In the genomic region with DNA sequence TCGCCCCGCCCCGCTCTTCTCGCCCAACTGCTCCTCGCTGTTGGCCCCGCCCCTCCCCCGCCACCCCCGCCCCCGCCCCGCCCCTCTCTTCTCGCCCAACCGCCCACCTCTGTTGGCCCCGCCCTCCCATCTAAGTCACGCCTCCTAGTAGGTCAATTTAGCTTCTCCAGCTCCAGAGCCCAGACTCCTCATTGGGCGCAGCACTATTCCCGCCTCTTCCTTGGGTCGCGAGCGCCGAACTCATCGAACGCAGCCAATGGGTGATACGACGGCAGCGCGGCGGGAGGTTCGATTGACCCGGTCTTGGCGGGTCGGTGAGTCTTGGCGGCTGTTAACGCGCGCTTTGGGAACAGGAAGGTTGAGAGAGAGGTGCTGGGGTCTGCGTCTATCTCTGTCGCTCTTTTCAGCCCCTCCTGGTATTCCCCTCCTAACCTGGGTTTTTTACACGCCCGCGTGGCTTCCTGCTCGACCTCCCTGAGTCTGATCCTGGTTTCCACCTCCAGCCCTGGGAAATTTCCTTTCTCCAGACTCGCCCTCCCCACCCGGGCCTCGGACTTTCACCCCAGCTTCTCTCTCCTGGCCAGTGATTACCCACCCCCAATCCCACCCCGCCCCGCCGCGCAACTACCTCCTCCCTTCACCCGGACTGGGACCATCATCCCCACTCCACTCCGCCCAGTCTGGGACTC, we compare ENCODE assay signal across 1 cellular context.
TF ChIP-seq lines count a peak whose summit lies in the region.

A gene (plus strand): TSS at position 331 of the 689 bp plus-strand sequence. CDS start 643 bp downstream, outside the sequence.

TF ChIP-seq in K562, 482 proteins besides CTCF, POLR2A, EP300 and RAD21 (continued from another document and continues in another):
- TF ChIP-seq, protein P1, sequence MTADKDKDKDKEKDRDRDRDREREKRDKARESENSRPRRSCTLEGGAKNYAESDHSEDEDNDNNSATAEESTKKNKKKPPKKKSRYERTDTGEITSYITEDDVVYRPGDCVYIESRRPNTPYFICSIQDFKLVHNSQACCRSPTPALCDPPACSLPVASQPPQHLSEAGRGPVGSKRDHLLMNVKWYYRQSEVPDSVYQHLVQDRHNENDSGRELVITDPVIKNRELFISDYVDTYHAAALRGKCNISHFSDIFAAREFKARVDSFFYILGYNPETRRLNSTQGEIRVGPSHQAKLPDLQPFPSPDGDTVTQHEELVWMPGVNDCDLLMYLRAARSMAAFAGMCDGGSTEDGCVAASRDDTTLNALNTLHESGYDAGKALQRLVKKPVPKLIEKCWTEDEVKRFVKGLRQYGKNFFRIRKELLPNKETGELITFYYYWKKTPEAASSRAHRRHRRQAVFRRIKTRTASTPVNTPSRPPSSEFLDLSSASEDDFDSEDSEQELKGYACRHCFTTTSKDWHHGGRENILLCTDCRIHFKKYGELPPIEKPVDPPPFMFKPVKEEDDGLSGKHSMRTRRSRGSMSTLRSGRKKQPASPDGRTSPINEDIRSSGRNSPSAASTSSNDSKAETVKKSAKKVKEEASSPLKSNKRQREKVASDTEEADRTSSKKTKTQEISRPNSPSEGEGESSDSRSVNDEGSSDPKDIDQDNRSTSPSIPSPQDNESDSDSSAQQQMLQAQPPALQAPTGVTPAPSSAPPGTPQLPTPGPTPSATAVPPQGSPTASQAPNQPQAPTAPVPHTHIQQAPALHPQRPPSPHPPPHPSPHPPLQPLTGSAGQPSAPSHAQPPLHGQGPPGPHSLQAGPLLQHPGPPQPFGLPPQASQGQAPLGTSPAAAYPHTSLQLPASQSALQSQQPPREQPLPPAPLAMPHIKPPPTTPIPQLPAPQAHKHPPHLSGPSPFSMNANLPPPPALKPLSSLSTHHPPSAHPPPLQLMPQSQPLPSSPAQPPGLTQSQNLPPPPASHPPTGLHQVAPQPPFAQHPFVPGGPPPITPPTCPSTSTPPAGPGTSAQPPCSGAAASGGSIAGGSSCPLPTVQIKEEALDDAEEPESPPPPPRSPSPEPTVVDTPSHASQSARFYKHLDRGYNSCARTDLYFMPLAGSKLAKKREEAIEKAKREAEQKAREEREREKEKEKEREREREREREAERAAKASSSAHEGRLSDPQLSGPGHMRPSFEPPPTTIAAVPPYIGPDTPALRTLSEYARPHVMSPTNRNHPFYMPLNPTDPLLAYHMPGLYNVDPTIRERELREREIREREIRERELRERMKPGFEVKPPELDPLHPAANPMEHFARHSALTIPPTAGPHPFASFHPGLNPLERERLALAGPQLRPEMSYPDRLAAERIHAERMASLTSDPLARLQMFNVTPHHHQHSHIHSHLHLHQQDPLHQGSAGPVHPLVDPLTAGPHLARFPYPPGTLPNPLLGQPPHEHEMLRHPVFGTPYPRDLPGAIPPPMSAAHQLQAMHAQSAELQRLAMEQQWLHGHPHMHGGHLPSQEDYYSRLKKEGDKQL (CRISPR knock-in tag; IDR thresholded peaks at IDR 0.05; ENCODE audit: borderline replicate concordance): no peak
- TF ChIP-seq LCOR (CRISPR knock-in tag; IDR thresholded peaks at IDR 0.05) (peak; percentile 98), BCL6 (CRISPR knock-in tag; IDR thresholded peaks at IDR 0.05) (no peak), HNRNPH1 (optimal IDR thresholded peaks at IDR 0.05; ENCODE audit: low read depth, low read length) (no peak), NR3C1 (CRISPR knock-in tag; IDR thresholded peaks at IDR 0.05) (no peak), TCF3 (CRISPR knock-in tag; IDR thresholded peaks at IDR 0.05) (no peak), RCOR1 (IDR thresholded peaks at IDR 0.05; ENCODE audit: borderline replicate concordance in 1 of 2, low read depth in 2 of 2, low read length in 2 of 2) (peak in 1 of 2 experiments; percentile 61; a peak in 2 of 4 replicates), POLR2B (IDR thresholded peaks at IDR 0.05; ENCODE audit: low read depth, partially characterized antibody) (peak; percentile 84), ZBED1 (IDR thresholded peaks at IDR 0.05) (no peak), GABPA (tag; conservative IDR thresholded peaks at IDR 0.05; ENCODE audit: low read depth) (peak; percentile 90), MAZ (CRISPR knock-in tag; conservative IDR thresholded peaks at IDR 0.05 in 1 of 2, IDR thresholded peaks at IDR 0.05 in 1 of 2) (peak; percentile 11 to 47; a peak in 2 of 4 replicates), STAT5A (IDR thresholded peaks at IDR 0.05; ENCODE audit: borderline replicate concordance, low read length) (no peak), MAFF (IDR thresholded peaks at IDR 0.05; ENCODE audit: low read length) (no peak), XRCC4 (IDR thresholded peaks at IDR 0.05; ENCODE audit: extremely low read depth, insufficient read depth, insufficient read length) (no peak), GTF2A2 (tag; IDR thresholded peaks at IDR 0.05) (no peak), ARID1B (IDR thresholded peaks at IDR 0.05) (no peak), TBP (optimal IDR thresholded peaks at IDR 0.05; ENCODE audit: low read depth, low read length) (peak; percentile 94), ETV6 (IDR thresholded peaks at IDR 0.05; ENCODE audit: borderline replicate concordance in 1 of 2, low read depth in 2 of 2, low read length in 1 of 2) (no peak), ETV6 (CRISPR knock-in tag; IDR thresholded peaks at IDR 0.05; ENCODE audit: borderline replicate concordance) (no peak), NR2F6 (CRISPR knock-in tag; IDR thresholded peaks at IDR 0.05) (no peak), SIN3B (IDR thresholded peaks at IDR 0.05; ENCODE audit: low read depth) (peak; percentile 90), POLR2AphosphoS5 (IDR thresholded peaks at IDR 0.05; ENCODE audit: control insufficient read depth, insufficient read depth, low read depth, low read length) (peak; percentile 94), KLF1 (tag; IDR thresholded peaks at IDR 0.05) (no peak), ZNF263 (CRISPR knock-in tag; IDR thresholded peaks at IDR 0.05; ENCODE audit: borderline replicate concordance) (peak; percentile 37), SMARCA5 (IDR thresholded peaks at IDR 0.05) (no peak), ZC3H4 (CRISPR knock-in tag; IDR thresholded peaks at IDR 0.05; ENCODE audit: borderline replicate concordance) (no peak), ZNF507 (tag; conservative IDR thresholded peaks at IDR 0.05) (no peak), ARNT (IDR thresholded peaks at IDR 0.05) (peak in 1 of 2 experiments; percentile 17; a peak in 1 of 4 replicates), KAT8 (IDR thresholded peaks at IDR 0.05; ENCODE audit: low read depth) (no peak), MCM3 (IDR thresholded peaks at IDR 0.05) (no peak), CAMTA2 (CRISPR knock-in tag; conservative IDR thresholded peaks at IDR 0.05) (no peak), BMI1 (IDR thresholded peaks at IDR 0.05; ENCODE audit: low read length) (no peak), ZNF57 (CRISPR knock-in tag; IDR thresholded peaks at IDR 0.05) (no peak), PTRF (tag; IDR thresholded peaks at IDR 0.05) (no peak), MECOM (CRISPR knock-in tag; IDR thresholded peaks at IDR 0.05) (no peak), CCNT2 (IDR thresholded peaks at IDR 0.05; ENCODE audit: borderline replicate concordance, extremely low read depth, insufficient read length, low read depth, low read length) (peak; percentile 13), EGR1 (conservative IDR thresholded peaks at IDR 0.05) (peak; percentile 81), ZNF224 (CRISPR knock-in tag; IDR thresholded peaks at IDR 0.05) (no peak), TGIF2 (CRISPR knock-in tag; IDR thresholded peaks at IDR 0.05) (no peak), NUFIP1 (IDR thresholded peaks at IDR 0.05; ENCODE audit: partially characterized antibody) (no peak), SRF (CRISPR knock-in tag; IDR thresholded peaks at IDR 0.05) (peak in 1 of 2 experiments; percentile 50; a peak in 1 of 4 replicates), STAG1 (CRISPR knock-in tag; IDR thresholded peaks at IDR 0.05; ENCODE audit: borderline replicate concordance) (no peak)
- TF ChIP-seq, protein P2, sequence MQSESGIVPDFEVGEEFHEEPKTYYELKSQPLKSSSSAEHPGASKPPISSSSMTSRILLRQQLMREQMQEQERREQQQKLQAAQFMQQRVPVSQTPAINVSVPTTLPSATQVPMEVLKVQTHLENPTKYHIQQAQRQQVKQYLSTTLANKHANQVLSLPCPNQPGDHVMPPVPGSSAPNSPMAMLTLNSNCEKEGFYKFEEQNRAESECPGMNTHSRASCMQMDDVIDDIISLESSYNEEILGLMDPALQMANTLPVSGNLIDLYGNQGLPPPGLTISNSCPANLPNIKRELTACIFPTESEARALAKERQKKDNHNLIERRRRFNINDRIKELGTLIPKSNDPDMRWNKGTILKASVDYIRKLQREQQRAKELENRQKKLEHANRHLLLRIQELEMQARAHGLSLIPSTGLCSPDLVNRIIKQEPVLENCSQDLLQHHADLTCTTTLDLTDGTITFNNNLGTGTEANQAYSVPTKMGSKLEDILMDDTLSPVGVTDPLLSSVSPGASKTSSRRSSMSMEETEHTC (IDR thresholded peaks at IDR 0.05): no peak
- TF ChIP-seq, protein P3, sequence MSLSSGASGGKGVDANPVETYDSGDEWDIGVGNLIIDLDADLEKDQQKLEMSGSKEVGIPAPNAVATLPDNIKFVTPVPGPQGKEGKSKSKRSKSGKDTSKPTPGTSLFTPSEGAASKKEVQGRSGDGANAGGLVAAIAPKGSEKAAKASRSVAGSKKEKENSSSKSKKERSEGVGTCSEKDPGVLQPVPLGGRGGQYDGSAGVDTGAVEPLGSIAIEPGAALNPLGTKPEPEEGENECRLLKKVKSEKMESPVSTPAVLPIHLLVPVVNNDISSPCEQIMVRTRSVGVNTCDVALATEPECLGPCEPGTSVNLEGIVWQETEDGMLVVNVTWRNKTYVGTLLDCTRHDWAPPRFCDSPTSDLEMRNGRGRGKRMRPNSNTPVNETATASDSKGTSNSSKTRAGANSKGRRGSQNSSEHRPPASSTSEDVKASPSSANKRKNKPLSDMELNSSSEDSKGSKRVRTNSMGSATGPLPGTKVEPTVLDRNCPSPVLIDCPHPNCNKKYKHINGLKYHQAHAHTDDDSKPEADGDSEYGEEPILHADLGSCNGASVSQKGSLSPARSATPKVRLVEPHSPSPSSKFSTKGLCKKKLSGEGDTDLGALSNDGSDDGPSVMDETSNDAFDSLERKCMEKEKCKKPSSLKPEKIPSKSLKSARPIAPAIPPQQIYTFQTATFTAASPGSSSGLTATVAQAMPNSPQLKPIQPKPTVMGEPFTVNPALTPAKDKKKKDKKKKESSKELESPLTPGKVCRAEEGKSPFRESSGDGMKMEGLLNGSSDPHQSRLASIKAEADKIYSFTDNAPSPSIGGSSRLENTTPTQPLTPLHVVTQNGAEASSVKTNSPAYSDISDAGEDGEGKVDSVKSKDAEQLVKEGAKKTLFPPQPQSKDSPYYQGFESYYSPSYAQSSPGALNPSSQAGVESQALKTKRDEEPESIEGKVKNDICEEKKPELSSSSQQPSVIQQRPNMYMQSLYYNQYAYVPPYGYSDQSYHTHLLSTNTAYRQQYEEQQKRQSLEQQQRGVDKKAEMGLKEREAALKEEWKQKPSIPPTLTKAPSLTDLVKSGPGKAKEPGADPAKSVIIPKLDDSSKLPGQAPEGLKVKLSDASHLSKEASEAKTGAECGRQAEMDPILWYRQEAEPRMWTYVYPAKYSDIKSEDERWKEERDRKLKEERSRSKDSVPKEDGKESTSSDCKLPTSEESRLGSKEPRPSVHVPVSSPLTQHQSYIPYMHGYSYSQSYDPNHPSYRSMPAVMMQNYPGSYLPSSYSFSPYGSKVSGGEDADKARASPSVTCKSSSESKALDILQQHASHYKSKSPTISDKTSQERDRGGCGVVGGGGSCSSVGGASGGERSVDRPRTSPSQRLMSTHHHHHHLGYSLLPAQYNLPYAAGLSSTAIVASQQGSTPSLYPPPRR (CRISPR knock-in tag; IDR thresholded peaks at IDR 0.05; ENCODE audit: borderline replicate concordance): no peak
- TF ChIP-seq, protein P4, sequence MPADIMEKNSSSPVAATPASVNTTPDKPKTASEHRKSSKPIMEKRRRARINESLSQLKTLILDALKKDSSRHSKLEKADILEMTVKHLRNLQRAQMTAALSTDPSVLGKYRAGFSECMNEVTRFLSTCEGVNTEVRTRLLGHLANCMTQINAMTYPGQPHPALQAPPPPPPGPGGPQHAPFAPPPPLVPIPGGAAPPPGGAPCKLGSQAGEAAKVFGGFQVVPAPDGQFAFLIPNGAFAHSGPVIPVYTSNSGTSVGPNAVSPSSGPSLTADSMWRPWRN (IDR thresholded peaks at IDR 0.05; ENCODE audit: low read depth): no peak
- TF ChIP-seq, protein P5, sequence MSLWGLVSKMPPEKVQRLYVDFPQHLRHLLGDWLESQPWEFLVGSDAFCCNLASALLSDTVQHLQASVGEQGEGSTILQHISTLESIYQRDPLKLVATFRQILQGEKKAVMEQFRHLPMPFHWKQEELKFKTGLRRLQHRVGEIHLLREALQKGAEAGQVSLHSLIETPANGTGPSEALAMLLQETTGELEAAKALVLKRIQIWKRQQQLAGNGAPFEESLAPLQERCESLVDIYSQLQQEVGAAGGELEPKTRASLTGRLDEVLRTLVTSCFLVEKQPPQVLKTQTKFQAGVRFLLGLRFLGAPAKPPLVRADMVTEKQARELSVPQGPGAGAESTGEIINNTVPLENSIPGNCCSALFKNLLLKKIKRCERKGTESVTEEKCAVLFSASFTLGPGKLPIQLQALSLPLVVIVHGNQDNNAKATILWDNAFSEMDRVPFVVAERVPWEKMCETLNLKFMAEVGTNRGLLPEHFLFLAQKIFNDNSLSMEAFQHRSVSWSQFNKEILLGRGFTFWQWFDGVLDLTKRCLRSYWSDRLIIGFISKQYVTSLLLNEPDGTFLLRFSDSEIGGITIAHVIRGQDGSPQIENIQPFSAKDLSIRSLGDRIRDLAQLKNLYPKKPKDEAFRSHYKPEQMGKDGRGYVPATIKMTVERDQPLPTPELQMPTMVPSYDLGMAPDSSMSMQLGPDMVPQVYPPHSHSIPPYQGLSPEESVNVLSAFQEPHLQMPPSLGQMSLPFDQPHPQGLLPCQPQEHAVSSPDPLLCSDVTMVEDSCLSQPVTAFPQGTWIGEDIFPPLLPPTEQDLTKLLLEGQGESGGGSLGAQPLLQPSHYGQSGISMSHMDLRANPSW (CRISPR knock-in tag; IDR thresholded peaks at IDR 0.05): no peak
- TF ChIP-seq, protein P6, sequence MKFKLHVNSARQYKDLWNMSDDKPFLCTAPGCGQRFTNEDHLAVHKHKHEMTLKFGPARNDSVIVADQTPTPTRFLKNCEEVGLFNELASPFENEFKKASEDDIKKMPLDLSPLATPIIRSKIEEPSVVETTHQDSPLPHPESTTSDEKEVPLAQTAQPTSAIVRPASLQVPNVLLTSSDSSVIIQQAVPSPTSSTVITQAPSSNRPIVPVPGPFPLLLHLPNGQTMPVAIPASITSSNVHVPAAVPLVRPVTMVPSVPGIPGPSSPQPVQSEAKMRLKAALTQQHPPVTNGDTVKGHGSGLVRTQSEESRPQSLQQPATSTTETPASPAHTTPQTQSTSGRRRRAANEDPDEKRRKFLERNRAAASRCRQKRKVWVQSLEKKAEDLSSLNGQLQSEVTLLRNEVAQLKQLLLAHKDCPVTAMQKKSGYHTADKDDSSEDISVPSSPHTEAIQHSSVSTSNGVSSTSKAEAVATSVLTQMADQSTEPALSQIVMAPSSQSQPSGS (CRISPR knock-in tag; IDR thresholded peaks at IDR 0.05): no peak
- TF ChIP-seq, protein P7, sequence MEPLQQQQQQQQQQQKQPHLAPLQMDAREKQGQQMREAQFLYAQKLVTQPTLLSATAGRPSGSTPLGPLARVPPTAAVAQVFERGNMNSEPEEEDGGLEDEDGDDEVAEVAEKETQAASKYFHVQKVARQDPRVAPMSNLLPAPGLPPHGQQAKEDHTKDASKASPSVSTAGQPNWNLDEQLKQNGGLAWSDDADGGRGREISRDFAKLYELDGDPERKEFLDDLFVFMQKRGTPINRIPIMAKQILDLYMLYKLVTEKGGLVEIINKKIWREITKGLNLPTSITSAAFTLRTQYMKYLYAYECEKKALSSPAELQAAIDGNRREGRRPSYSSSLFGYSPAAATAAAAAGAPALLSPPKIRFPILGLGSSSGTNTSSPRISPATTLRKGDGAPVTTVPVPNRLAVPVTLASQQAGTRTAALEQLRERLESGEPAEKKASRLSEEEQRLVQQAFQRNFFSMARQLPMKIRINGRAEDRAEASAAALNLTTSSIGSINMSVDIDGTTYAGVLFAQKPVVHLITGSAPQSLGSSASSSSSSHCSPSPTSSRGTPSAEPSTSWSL (CRISPR knock-in tag; IDR thresholded peaks at IDR 0.05; ENCODE audit: borderline replicate concordance): no peak
